10 cellular contexts compared by ENCODE assay signal in the genomic region with DNA sequence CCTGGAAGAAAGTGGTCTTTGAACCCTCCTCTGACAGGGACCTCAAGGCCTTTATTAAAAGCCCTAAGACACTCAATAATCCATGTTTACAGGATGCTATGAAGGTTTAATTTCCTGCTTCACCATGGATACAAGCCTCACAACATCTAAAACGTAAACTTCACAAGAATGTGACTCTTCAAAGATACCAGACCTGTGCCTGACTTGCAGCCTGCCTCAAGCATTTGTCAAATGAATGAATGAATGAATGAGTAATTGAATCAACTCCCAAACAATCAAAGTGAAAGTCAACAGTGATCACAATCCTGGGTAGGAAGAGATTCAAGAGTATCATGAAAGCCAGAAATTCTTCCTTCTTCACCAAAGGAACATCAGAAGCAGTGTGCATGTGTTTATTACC. TPM values are rescaled to one million over a fixed set of nuclear protein-coding genes. Genes with fewer than 3 reads are reported as not detected.
DNase-seq lines count a peak whose midpoint lies in the region; ATAC-seq and TF ChIP-seq lines count a peak whose summit lies in the region.
"Had no signal": no experiment of that assay in that cellular context is flagged by ENCODE, and none has a peak within 500 bp of the region (broad histone marks: within the 10 kb centered on the region; RNA-seq: fewer than 3 reads in every experiment).

No MANE protein-coding gene starts in this region.

- peaks cover 99% of the 10 kb centered on the region for H3K4me1 ChIP-seq in left ventricle myocardium inferior

- ATAC-seq in Right ventricle myocardium inferior (no peak), HG02571 (IDR thresholded peaks at IDR 0.05; ENCODE audit: unreplicated experiment) (no peak)
- no peak for ATAC-seq in activated CD4-positive, CD25-positive, alpha-beta regulatory T cell treated with anti-CD3 and anti-CD28 coated beads, Interleukin-2, amount 50 U/mL, for 24 hours
- ATAC-seq: K562 had no signal

- intact Hi-C loops in left ventricle myocardium inferior (cut with micrococcal nuclease) (no loop called here), Right ventricle myocardium inferior (cut with DNase I) (loop anchor here (2.0 kb wide), 1 partner anchor 29 kb away; the partner anchor contains the start of gene KLF7)

- H3K27ac ChIP-seq in left ventricle myocardium inferior (replicated peaks), result peak overlapping the region; percentile 100
- H3K27ac ChIP-seq: C4-2B had no signal

- H3K9me3 Mint-ChIP-seq in brain, result peaks cover 0 to 1% (median 0%) of the 10 kb centered on the region in 5 experiments
- no peaks in the 10 kb centered on the region for H3K9me3 Mint-ChIP-seq in type B pancreatic cell

- peak overlapping the region in 3 of 5 experiments; percentile 7 to 23 (median 12) for H3K4me3 Mint-ChIP-seq in brain
- peak overlapping the region; percentile 43 for H3K4me3 Mint-ChIP-seq in type B pancreatic cell

- no peaks in the 10 kb centered on the region for H3K27me3 Mint-ChIP-seq in brain
- no peaks in the 10 kb centered on the region for H3K27me3 Mint-ChIP-seq in type B pancreatic cell

- H3K27ac Mint-ChIP-seq in brain, result peak overlapping the region in 4 of 5 experiments; percentile 18 to 93 (median 86)
- peak overlapping the region; percentile 91 for H3K27ac Mint-ChIP-seq in type B pancreatic cell

- DNase-seq in left ventricle myocardium inferior (no peak), Right ventricle myocardium inferior (ENCODE audit: missing footprints) (no peak), lung microvascular endothelial cell (ENCODE audit: low read depth in 2 of 2) (peak; percentile 41 to 95), type B pancreatic cell (ENCODE audit: extremely low spot score, unreplicated experiment) (no peak), H7 (no peak)

- no peaks in the 10 kb centered on the region for H3K27me3 ChIP-seq in left ventricle myocardium inferior (ENCODE audit: low read depth)
- H3K27me3 ChIP-seq in H7 (ENCODE audit: control insufficient read depth, insufficient read depth, low read length), result no peaks in the 10 kb centered on the region

- H3K9me3 ChIP-seq in left ventricle myocardium inferior (replicated peaks), result no peaks in the 10 kb centered on the region

- TF ChIP-seq CTCF in left ventricle myocardium inferior (IDR thresholded peaks at IDR 0.05; ENCODE audit: borderline replicate concordance) (no peak), brain (conservative IDR thresholded peaks at IDR 0.05) (no peak), type B pancreatic cell (conservative IDR thresholded peaks at IDR 0.05) (no peak)

- H3K4me3 ChIP-seq in left ventricle myocardium inferior, result no peak overlapping the region
- no peak overlapping the region for H3K4me3 ChIP-seq in H7 (ENCODE audit: insufficient read depth, low read depth, low read length)
- H3K4me3 ChIP-seq: K562 had no signal

- H3K36me3 Mint-ChIP-seq in brain (peaks cover 31% of the 10 kb centered on the region), type B pancreatic cell (peaks cover 8% of the 10 kb centered on the region)

- H3K4me1 Mint-ChIP-seq in brain (peaks cover 99% of the 10 kb centered on the region), type B pancreatic cell (ENCODE audit: unreplicated experiment) (peaks cover 72% of the 10 kb centered on the region)

- H3K36me3 ChIP-seq in left ventricle myocardium inferior, result no peaks in the 10 kb centered on the region
- no peaks in the 10 kb centered on the region; the same call in 1 of the 2 replicates for H3K36me3 ChIP-seq in H7 (replicated peaks; ENCODE audit: control insufficient read depth, insufficient read depth, low read length)

RNA-seq across cellular contexts. Expression of gene KLF7, which starts 30.4 kb away (rescaled TPM):
- total RNA-seq in left ventricle myocardium inferior (24.2 TPM), Right ventricle myocardium inferior (25.3 TPM), lung microvascular endothelial cell (8.3 and 8.7 TPM in 2 replicates), type B pancreatic cell (ENCODE audit: low replicate concordance) (20.3 and 24.1 TPM in 2 replicates)
- polyA plus RNA-seq in brain (ENCODE audit: insufficient read depth, low read depth, low replicate concordance), result 11.2 TPM
- total RNA-seq in H7 (2014; rRNA removed; shearing (Covaris generic)), result 19.9 and 21.6 TPM in 2 replicates

Comparison
In these comparisons a context has a peak if more than half of its experiments do, and no peak if none do; other contexts are left out.
1. DNase-seq: peak in lung microvascular endothelial cell (2 of 2); none in left ventricle myocardium inferior (single experiment), Right ventricle myocardium inferior (single experiment), type B pancreatic cell (single experiment) and H7 (single experiment).